17 cellular contexts compared by ENCODE assay signal in genomic region chr15:42732095-42732827, GRCh38.
"Had no signal": no experiment of that assay in that cellular context is flagged by ENCODE, and none has a peak within 500 bp of the region (broad histone marks: within the 10 kb centered on the region; RNA-seq: fewer than 3 reads in every experiment).

No MANE protein-coding gene starts in this region.

- H3K4me3 Mint-ChIP-seq: activated T-helper 1 cell treated with anti-CD3 and anti-CD28 coated beads, Interleukin-12 subunit alpha, Interleukin-12 subunit beta, Interleukin-2, Interleukin-4 antibody, amounts not matched to agents 30 ng/mL and 10 ng/mL and 1 ng/mL, durations not matched to agents 14 hours and 24 hours and 36 hours had no signal

- ATAC-seq: heart right ventricle; naive thymus-derived CD8-positive, alpha-beta T cell had no signal

- H3K27ac Mint-ChIP-seq: activated T-helper 1 cell treated with anti-CD3 and anti-CD28 coated beads, Interleukin-12 subunit alpha, Interleukin-12 subunit beta, Interleukin-2, Interleukin-4 antibody, amounts not matched to agents 30 ng/mL and 10 ng/mL and 1 ng/mL, durations not matched to agents 14 hours and 24 hours and 36 hours; progenitor cell of endocrine pancreas had no signal

- H3K9me3 Mint-ChIP-seq: activated T-helper 1 cell treated with anti-CD3 and anti-CD28 coated beads, Interleukin-12 subunit alpha, Interleukin-12 subunit beta, Interleukin-2, Interleukin-4 antibody, amounts not matched to agents 30 ng/mL and 10 ng/mL and 1 ng/mL, durations not matched to agents 14 hours and 24 hours and 36 hours; naive thymus-derived CD8-positive, alpha-beta T cell had no signal

- H3K27ac ChIP-seq: adrenal gland, esophagus squamous epithelium, heart right ventricle, WERI-Rb-1 had no signal

- H3K27me3 Mint-ChIP-seq: naive thymus-derived CD8-positive, alpha-beta T cell; progenitor cell of endocrine pancreas had no signal

- H3K9me3 ChIP-seq: adrenal gland, esophagus squamous epithelium, heart right ventricle had no signal

- H3K4me3 ChIP-seq: adrenal gland, esophagus squamous epithelium, heart right ventricle had no signal

- DNase-seq: activated CD4-positive, alpha-beta T cell treated with anti-CD3 and anti-CD28 coated beads for 1 hour; activated gamma-delta T cell treated with Interleukin-2 at 50 U/mL for 16 hours; dermis blood vessel endothelial cell; effector memory CD4-positive, alpha-beta T cell; esophagus squamous epithelium; heart right ventricle; mesendoderm; naive thymus-derived CD8-positive, alpha-beta T cell; occipital lobe; stimulated activated CD4-positive, alpha-beta T cell treated with anti-CD3 and anti-CD28 coated beads, Interleukin-12 subunit alpha, Interleukin-12 subunit beta, amount 100 ng/mL, for 4 hours; stimulated activated CD4-positive, alpha-beta T cell treated with anti-CD3 and anti-CD28 coated beads, Interleukin-1b, Interleukin-23, amount 100 ng/mL, for 48 hours; stimulated activated CD8-positive, alpha-beta memory T cell treated with anti-CD3 and anti-CD28 coated beads, Interleukin-4, amount 100 ng/mL, for 48 hours; stimulated activated naive CD4-positive, alpha-beta T cell; WERI-Rb-1 had no signal
